8 cellular contexts compared by ENCODE assay signal in the genomic region with DNA sequence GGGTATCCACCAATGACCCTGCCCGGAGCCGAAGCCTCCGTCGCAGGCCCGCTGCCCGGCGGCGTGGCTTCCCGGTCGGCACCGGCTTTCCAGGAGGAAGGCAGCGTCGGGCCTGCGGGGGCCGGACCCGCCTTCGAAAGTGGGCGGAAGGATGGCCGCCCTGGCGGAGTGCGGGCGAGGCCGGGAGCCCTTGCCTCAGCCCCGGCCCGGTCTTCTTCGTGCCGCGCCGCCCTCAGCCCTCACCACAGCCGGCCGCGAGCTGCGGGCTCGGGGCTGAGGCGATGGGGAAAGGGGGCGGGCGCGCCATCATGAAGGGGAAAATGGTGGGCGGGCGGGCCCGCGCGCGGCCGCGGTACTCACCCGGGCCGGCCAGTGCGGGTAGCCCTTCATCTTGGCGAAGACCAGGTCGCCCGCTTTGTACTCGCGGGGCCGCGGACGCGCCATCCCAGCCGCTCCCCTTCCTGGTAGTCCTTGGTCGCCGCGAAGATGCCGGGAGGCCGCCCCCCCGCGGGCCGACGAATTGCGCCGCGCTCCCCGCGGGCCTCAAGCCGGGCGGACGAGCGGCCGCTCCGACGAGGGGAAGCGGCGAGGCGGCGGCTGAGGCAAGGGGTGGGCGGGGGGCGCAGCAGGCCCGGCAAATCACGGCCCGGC. TPM values are rescaled to one million over a fixed set of nuclear protein-coding genes. Genes with fewer than 3 reads are reported as not detected.
DNase-seq lines count a peak whose midpoint lies in the region; ATAC-seq and TF ChIP-seq lines count a peak whose summit lies in the region.

No MANE protein-coding gene starts in this region.

- TF ChIP-seq CTCF in activated CD8-positive, alpha-beta T cell treated with anti-CD3 and anti-CD28 coated beads for 36 hours (IDR thresholded peaks at IDR 0.05), result no peak
- no peak for TF ChIP-seq CTCF in esophagus squamous epithelium (IDR thresholded peaks at IDR 0.05)

- no CpG with 5 or more reads among the region's 89 CpGs for WGBS in esophagus squamous epithelium, 2 donors

- H3K36me3 Mint-ChIP-seq in activated naive CD4-positive, alpha-beta T cell treated with anti-CD3 and anti-CD28 coated beads, Interleukin-2, amount 10 ng/mL, durations not matched to agents 7 days and 5 days, result peaks cover 3% of the 10 kb centered on the region
- peaks cover 2% of the 10 kb centered on the region for H3K36me3 Mint-ChIP-seq in activated CD8-positive, alpha-beta T cell treated with anti-CD3 and anti-CD28 coated beads for 36 hours (ENCODE audit: low read depth)

- peak; percentile 40 for DNase-seq in activated naive CD4-positive, alpha-beta T cell treated with anti-CD3 and anti-CD28 coated beads, Interleukin-2, amount 10 ng/mL, durations not matched to agents 7 days and 5 days
- DNase-seq in activated naive CD4-positive, alpha-beta T cell (lab: John Stamatoyannopoulos, UW), result no peak
- peak; percentile 43 for DNase-seq in activated CD8-positive, alpha-beta T cell treated with anti-CD3 and anti-CD28 coated beads for 36 hours
- no peak for DNase-seq in esophagus squamous epithelium (lab: John Stamatoyannopoulos, UW)
- DNase-seq in ureter (ENCODE audit: low spot score), result peak; percentile 45
- DNase-seq in cerebellar nuclear complex (lab: John Stamatoyannopoulos, UW), result no peak

- intact Hi-C loops in activated CD8-positive, alpha-beta T cell treated with anti-CD3 and anti-CD28 coated beads for 36 hours (cut with micrococcal nuclease), result loop anchor here (5.0 kb wide), 1 partner anchor 195 kb away; a partner anchor contains a TSS
- intact Hi-C loops in esophagus squamous epithelium (cut with DNase I), result loop anchor here (5.0 kb wide), 1 partner anchor 195 kb away; a partner anchor contains a TSS

- POLR2A ChIA-PET in activated CD8-positive, alpha-beta T cell treated with anti-CD3 and anti-CD28 coated beads for 36 hours (lab: Charles Lee), result interaction anchor here (1.0 to 1.5 kb wide), 3 partner anchors 7 to 142 kb away, joined by 3 to 6 read pairs (median 3); no protein-coding TSS in a partner anchor

- H3K27me3 Mint-ChIP-seq in activated naive CD4-positive, alpha-beta T cell treated with anti-CD3 and anti-CD28 coated beads, Interleukin-2, amount 10 ng/mL, durations not matched to agents 7 days and 5 days, result peaks cover 20% of the 10 kb centered on the region
- peaks cover 21% of the 10 kb centered on the region for H3K27me3 Mint-ChIP-seq in activated CD8-positive, alpha-beta T cell treated with anti-CD3 and anti-CD28 coated beads for 36 hours

- ATAC-seq in HG03280 (IDR thresholded peaks at IDR 0.05; ENCODE audit: unreplicated experiment), result peak; percentile 36
- ATAC-seq in activated CD8-positive, alpha-beta T cell treated with anti-CD3 and anti-CD28 coated beads for 36 hours, result peak; percentile 26

- peaks cover 8 to 43% (median 8%) of the 10 kb centered on the region in 3 donors for H3K4me1 ChIP-seq in esophagus squamous epithelium
- H3K4me1 ChIP-seq in mucosa of rectum (ENCODE audit: control insufficient read depth in 2 of 2, insufficient read depth in 2 of 2, low read length in 2 of 2), result peaks cover 4 to 5% of the 10 kb centered on the region in 2 donors

- H3K9me3 ChIP-seq in esophagus squamous epithelium (no peaks in the 10 kb centered on the region), mucosa of rectum (ENCODE audit: control insufficient read depth in 2 of 2, low read length in 2 of 2) (no peaks in the 10 kb centered on the region)

- H3K27me3 ChIP-seq in esophagus squamous epithelium (peaks cover 0 to 20% (median 0%) of the 10 kb centered on the region in 4 donors), mucosa of rectum (ENCODE audit: control insufficient read depth in 2 of 2, insufficient read depth in 2 of 2, low read length in 2 of 2) (peaks cover 0 to 3% of the 10 kb centered on the region in 2 donors)

- H3K4me3 Mint-ChIP-seq in activated naive CD4-positive, alpha-beta T cell treated with anti-CD3 and anti-CD28 coated beads, Interleukin-2, amount 10 ng/mL, durations not matched to agents 7 days and 5 days, result peak overlapping the region; percentile 85
- H3K4me3 Mint-ChIP-seq in activated CD8-positive, alpha-beta T cell treated with anti-CD3 and anti-CD28 coated beads for 36 hours, result peak overlapping the region; percentile 90

- no peak for TF ChIP-seq POLR2A in esophagus squamous epithelium (IDR thresholded peaks at IDR 0.05)

- H3K9me3 Mint-ChIP-seq in activated naive CD4-positive, alpha-beta T cell treated with anti-CD3 and anti-CD28 coated beads, Interleukin-2, amount 10 ng/mL, durations not matched to agents 7 days and 5 days, result no peaks in the 10 kb centered on the region
- no peaks in the 10 kb centered on the region for H3K9me3 Mint-ChIP-seq in activated CD8-positive, alpha-beta T cell treated with anti-CD3 and anti-CD28 coated beads for 36 hours

- peaks cover 15% of the 10 kb centered on the region for H3K4me1 Mint-ChIP-seq in activated naive CD4-positive, alpha-beta T cell treated with anti-CD3 and anti-CD28 coated beads, Interleukin-2, amount 10 ng/mL, durations not matched to agents 7 days and 5 days
- peaks cover 18% of the 10 kb centered on the region for H3K4me1 Mint-ChIP-seq in activated CD8-positive, alpha-beta T cell treated with anti-CD3 and anti-CD28 coated beads for 36 hours (ENCODE audit: low read depth)

- H3K36me3 ChIP-seq in esophagus squamous epithelium, result no peaks in the 10 kb centered on the region
- no peaks in the 10 kb centered on the region for H3K36me3 ChIP-seq in mucosa of rectum (ENCODE audit: control insufficient read depth in 2 of 2, insufficient read depth in 2 of 2, low read length in 2 of 2)

- no peak overlapping the region for H3K27ac Mint-ChIP-seq in activated naive CD4-positive, alpha-beta T cell treated with anti-CD3 and anti-CD28 coated beads, Interleukin-2, amount 10 ng/mL, durations not matched to agents 7 days and 5 days
- H3K27ac Mint-ChIP-seq in activated CD8-positive, alpha-beta T cell treated with anti-CD3 and anti-CD28 coated beads for 36 hours, result no peak overlapping the region

- H3K9ac ChIP-seq in mucosa of rectum (ENCODE audit: low read depth in 1 of 2, low read length in 2 of 2), result peak overlapping the region; percentile 29 to 69

- peak overlapping the region; percentile 84 to 95 (median 87) for H3K27ac ChIP-seq in esophagus squamous epithelium
- H3K27ac ChIP-seq in mucosa of rectum (ENCODE audit: low read depth in 2 of 2, low read length in 2 of 2), result peak overlapping the region; percentile 56 to 73

- CTCF ChIA-PET in activated naive CD4-positive, alpha-beta T cell treated with anti-CD3 and anti-CD28 coated beads, Interleukin-2, amount 10 ng/mL, durations not matched to agents 7 days and 5 days (lab: Charles Lee), result interaction anchor here (0.9 to 1.3 kb wide), 2 partner anchors 43 to 101 kb away, joined by 3 to 4 read pairs; no protein-coding TSS in a partner anchor
- CTCF ChIA-PET in activated CD8-positive, alpha-beta T cell treated with anti-CD3 and anti-CD28 coated beads for 36 hours (lab: Charles Lee), result interaction anchor here (0.9 to 1.3 kb wide), 3 partner anchors 8 to 41 kb away, joined by 3 to 4 read pairs (median 4); no protein-coding TSS in a partner anchor

- H3K4me3 ChIP-seq in esophagus squamous epithelium (peak overlapping the region; percentile 59 to 93 (median 87)), mucosa of rectum (ENCODE audit: low read length in 2 of 2) (peak overlapping the region; percentile 68 to 75)

RNA-seq across cellular contexts. Expression of a gene that starts 0.5 kb away (rescaled TPM):
- 10 to 100 TPM; 31.1 to 32.2 TPM for total RNA-seq in activated CD8-positive, alpha-beta T cell treated with anti-CD3 and anti-CD28 coated beads for 36 hours
- total RNA-seq in esophagus squamous epithelium (10 to 100 TPM in 2 of 4 donors, 1 to 10 TPM in 2; 3.7 to 47.7 (median 17.1) TPM), ureter (68.7 TPM)

Comparison
In these comparisons a context has a peak if more than half of its experiments do, and no peak if none do; other contexts are left out.
1. DNase-seq: peak in activated naive CD4-positive, alpha-beta T cell treated with anti-CD3 and anti-CD28 coated beads, Interleukin-2, amount 10 ng/mL, durations not matched to agents 7 days and 5 days (single experiment), activated CD8-positive, alpha-beta T cell treated with anti-CD3 and anti-CD28 coated beads for 36 hours (single experiment) and ureter (single experiment); none in activated naive CD4-positive, alpha-beta T cell (0 of 4), esophagus squamous epithelium (single experiment) and cerebellar nuclear complex (0 of 2).